Comparison of ENCODE assay signal across 29 cellular contexts in the genomic region with DNA sequence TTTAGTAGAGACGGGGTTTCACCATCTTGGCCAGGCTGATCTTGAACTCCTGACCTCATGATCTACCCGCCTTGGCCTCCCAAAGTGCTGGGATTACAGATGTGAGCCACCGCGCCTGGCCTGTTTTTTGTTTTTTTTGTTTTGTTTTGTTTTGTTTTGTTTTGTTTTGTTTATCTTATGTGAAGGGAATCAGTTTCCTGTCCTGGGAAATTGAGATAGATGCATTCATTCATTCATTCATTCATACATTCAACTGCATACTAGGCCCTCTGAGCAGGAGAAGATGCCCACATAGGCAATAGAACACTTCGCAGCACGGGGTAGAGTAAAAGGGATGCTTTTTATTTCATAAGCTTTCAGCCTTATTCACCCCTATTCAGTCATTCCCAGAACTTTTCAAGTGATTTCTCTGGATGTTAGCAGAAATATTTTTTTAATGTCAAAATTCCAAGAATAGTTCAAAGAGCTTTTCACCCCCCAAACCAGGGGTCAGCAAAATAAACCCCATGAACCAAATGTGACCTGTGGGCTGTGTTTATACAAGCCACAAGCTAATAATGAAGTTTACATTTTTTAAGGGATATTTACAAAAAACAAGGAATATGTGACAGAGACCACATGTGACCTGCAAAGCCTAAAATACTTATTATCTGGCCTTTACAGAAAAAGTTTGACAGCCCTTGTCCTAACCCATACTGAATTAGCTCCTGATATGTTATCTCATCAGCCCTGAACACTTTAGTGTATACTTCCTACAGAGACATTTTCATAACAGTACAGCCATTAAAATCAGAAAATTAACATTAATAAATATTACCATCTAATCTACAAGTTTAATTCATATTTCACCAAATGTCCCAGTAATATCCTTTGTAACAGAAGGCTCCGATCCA.
DNase-seq lines count a peak whose midpoint lies in the region; ATAC-seq, FAIRE-seq and TF ChIP-seq lines count a peak whose summit lies in the region.
"Had no signal": no experiment of that assay in that cellular context is flagged by ENCODE, and none has a peak within 500 bp of the region (broad histone marks: within the 10 kb centered on the region; RNA-seq: fewer than 3 reads in every experiment).

No MANE protein-coding gene starts in this region.

- TF ChIP-seq CTCF in HEK293 (tag by site-specific recombination; IDR thresholded peaks at IDR 0.05) (no peak), astrocyte (IDR thresholded peaks at IDR 0.05; ENCODE audit: insufficient read depth, low read depth, low read length) (no peak), liver (IDR thresholded peaks at IDR 0.05; ENCODE audit: low read depth, low read length, missing input control) (no peak)

- ATAC-seq in GM21423 (IDR thresholded peaks at IDR 0.05; ENCODE audit: unreplicated experiment) = no peak
- ATAC-seq: A549; activated CD4-positive, CD25-positive, alpha-beta regulatory T cell treated with anti-CD3 and anti-CD28 coated beads, Interleukin-2, amount 50 U/mL, for 24 hours; activated T-cell treated with anti-CD3 and anti-CD28 coated beads, Interleukin-2, amount 50 U/mL, for 72 hours had no signal

- H4K20me1 ChIP-seq in astrocyte (ENCODE audit: insufficient read depth, low read length) = peaks cover 9% of the 10 kb centered on the region

- no peaks in the 10 kb centered on the region for H3K9me3 Mint-ChIP-seq in astrocyte (ENCODE audit: unreplicated experiment)
- no peaks in the 10 kb centered on the region for H3K9me3 Mint-ChIP-seq in T-helper 2 cell treated with Interferon-gamma antibody and Interleukin-4, amounts not matched to agents 5 μg/mL and 100 μg/mL, for 36 hours
- H3K9me3 Mint-ChIP-seq in activated T-cell treated with anti-CD3 and anti-CD28 coated beads, Interleukin-2, amount 50 U/mL, for 24 hours = no peaks in the 10 kb centered on the region
- H3K9me3 Mint-ChIP-seq: activated T-cell treated with anti-CD3 and anti-CD28 coated beads, Interleukin-2, amount 50 U/mL, for 72 hours; CD4-positive, alpha-beta T cell had no signal

- peaks cover 26% of the 10 kb centered on the region for H3K4me1 Mint-ChIP-seq in astrocyte (ENCODE audit: low read depth, unreplicated experiment)
- no peaks in the 10 kb centered on the region for H3K4me1 Mint-ChIP-seq in T-helper 2 cell treated with Interferon-gamma antibody and Interleukin-4, amounts not matched to agents 5 μg/mL and 100 μg/mL, for 36 hours (ENCODE audit: low read depth)
- peaks cover 9% of the 10 kb centered on the region for H3K4me1 Mint-ChIP-seq in activated T-cell treated with anti-CD3 and anti-CD28 coated beads, Interleukin-2, amount 50 U/mL, for 24 hours (ENCODE audit: low read depth)

- no peak overlapping the region for H3K9ac ChIP-seq in astrocyte (ENCODE audit: low read length)
- no peak overlapping the region for H3K9ac ChIP-seq in liver (ENCODE audit: low read depth in 1 of 2, low read length in 2 of 2)

- TF ChIP-seq RAD21 in liver (IDR thresholded peaks at IDR 0.05) = no peak

- CTCF ChIA-PET in HEK293 (lab: Yijun Ruan, JAX) = interaction anchor here (0.6 to 0.9 kb wide), 2 partner anchors 10 to 231 kb away, joined by 3 read pairs; no protein-coding TSS in a partner anchor

- H3K4me3 ChIP-seq in HEK293 (ENCODE audit: low read depth, low read length) (no peak overlapping the region), astrocyte (ENCODE audit: insufficient read depth, low read depth, low read length) (no peak overlapping the region), liver (ENCODE audit: low read depth in 1 of 3, low read length in 3 of 3) (no peak overlapping the region)
- H3K4me3 ChIP-seq: A549, ascending aorta, esophagus muscularis mucosa, hepatocyte, lung, skin epidermis had no signal

- H3K27me3 ChIP-seq in astrocyte (ENCODE audit: insufficient read depth, low read length) = no peaks in the 10 kb centered on the region
- H3K27me3 ChIP-seq in liver (ENCODE audit: control insufficient read depth in 4 of 4, insufficient read depth in 4 of 4, low read length in 3 of 4) = no peaks in the 10 kb centered on the region
- H3K27me3 ChIP-seq: ascending aorta, esophagus muscularis mucosa, hepatocyte had no signal

- peaks cover 6% of the 10 kb centered on the region for H3K79me2 ChIP-seq in astrocyte (ENCODE audit: insufficient read depth, low read length)

- H3K27ac ChIP-seq in HEK293 (ENCODE audit: extremely low read depth, low read depth, low read length) (no peak overlapping the region), astrocyte (ENCODE audit: low read depth, low read length) (no peak overlapping the region), liver (ENCODE audit: low read depth in 1 of 2, low read length in 2 of 2) (no peak overlapping the region)
- H3K27ac ChIP-seq: ascending aorta had no signal

- H3K27ac Mint-ChIP-seq in astrocyte (ENCODE audit: unreplicated experiment) = peak overlapping the region; percentile 92
- H3K27ac Mint-ChIP-seq in T-helper 2 cell treated with Interferon-gamma antibody and Interleukin-4, amounts not matched to agents 5 μg/mL and 100 μg/mL, for 36 hours = no peak overlapping the region
- no peak overlapping the region for H3K27ac Mint-ChIP-seq in activated T-cell treated with anti-CD3 and anti-CD28 coated beads, Interleukin-2, amount 50 U/mL, for 24 hours
- H3K27ac Mint-ChIP-seq: activated T-cell treated with anti-CD3 and anti-CD28 coated beads, Interleukin-2, amount 50 U/mL, for 72 hours; CD4-positive, alpha-beta T cell had no signal

- DNase-seq in astrocyte (ENCODE audit: low read depth) = no peak
- DNase-seq in T-helper 2 cell treated with Interferon-gamma antibody and Interleukin-4, amounts not matched to agents 5 μg/mL and 100 μg/mL, for 36 hours (ENCODE audit: low spot score) = no peak
- no peak for DNase-seq in iPS-NIHi7 (ENCODE audit: extremely low spot score)
- no peak for DNase-seq in activated T-cell treated with anti-CD3 and anti-CD28 coated beads, Interleukin-2, amount 50 U/mL, for 24 hours
- DNase-seq: activated CD4-positive, alpha-beta T cell treated with anti-CD3 and anti-CD28 coated beads, Interleukin-2, amount 50 U/mL, for 48 hours; activated T-cell treated with anti-CD3 and anti-CD28 coated beads, Interleukin-2, amount 50 U/mL, for 72 hours; AML-193; caudate nucleus; CD4-positive, alpha-beta T cell; cortex of kidney; KBM-7; NCI-H1092; NCI-H1694 treated with DMSO at 0.1 percent for 48 hours; NCI-H2171; NCI-H510A; stimulated activated naive CD4-positive, alpha-beta T cell; T-helper 1 cell had no signal

- H3K9me3 ChIP-seq in HEK293 (ENCODE audit: control insufficient read depth, insufficient read depth, low read depth, low read length) (no peaks in the 10 kb centered on the region), astrocyte (ENCODE audit: insufficient read depth, low read depth, low read length) (no peaks in the 10 kb centered on the region), liver (ENCODE audit: control insufficient read depth in 4 of 4, low read length in 3 of 4) (no peaks in the 10 kb centered on the region)
- H3K9me3 ChIP-seq: A549, ascending aorta, esophagus muscularis mucosa had no signal

- POLR2A ChIA-PET in HEK293 (lab: Yijun Ruan, JAX) = no interaction called here

- H3K27me3 Mint-ChIP-seq in astrocyte (ENCODE audit: low read depth, unreplicated experiment) = no peaks in the 10 kb centered on the region
- H3K27me3 Mint-ChIP-seq in T-helper 2 cell treated with Interferon-gamma antibody and Interleukin-4, amounts not matched to agents 5 μg/mL and 100 μg/mL, for 36 hours (ENCODE audit: low read depth) = no peaks in the 10 kb centered on the region
- no peaks in the 10 kb centered on the region for H3K27me3 Mint-ChIP-seq in activated T-cell treated with anti-CD3 and anti-CD28 coated beads, Interleukin-2, amount 50 U/mL, for 24 hours
- H3K27me3 Mint-ChIP-seq: CD4-positive, alpha-beta T cell had no signal

- no peak overlapping the region for H2AFZ ChIP-seq in astrocyte (ENCODE audit: low read depth, low read length)
- H2AFZ ChIP-seq: hepatocyte had no signal

- H3K4me1 ChIP-seq in HEK293 (ENCODE audit: control insufficient read depth, insufficient read depth, low read length) = peaks cover 4% of the 10 kb centered on the region; the same call in 1 of the 2 replicates
- H3K4me1 ChIP-seq in astrocyte (ENCODE audit: insufficient read depth, low read length) = peaks cover 14% of the 10 kb centered on the region
- H3K4me1 ChIP-seq in liver (ENCODE audit: control insufficient read depth in 4 of 4, insufficient read depth in 4 of 4, low read length in 3 of 4) = peaks cover 0 to 2% (median under 1%) of the 10 kb centered on the region in 4 donors
- H3K4me1 ChIP-seq: ascending aorta had no signal

- no peak overlapping the region for H3K4me2 ChIP-seq in astrocyte (ENCODE audit: low read length)

- no peaks in the 10 kb centered on the region for H3K36me3 ChIP-seq in HEK293 (ENCODE audit: control insufficient read depth in 2 of 2, insufficient read depth in 1 of 2, low read length in 2 of 2)
- no peaks in the 10 kb centered on the region for H3K36me3 ChIP-seq in astrocyte (ENCODE audit: insufficient read depth, low read length)
- no peaks in the 10 kb centered on the region for H3K36me3 ChIP-seq in liver (ENCODE audit: control insufficient read depth in 4 of 4, insufficient read depth in 3 of 4, low read depth in 1 of 4, low read length in 3 of 4)
- H3K36me3 ChIP-seq: ascending aorta, esophagus muscularis mucosa had no signal

- no peaks in the 10 kb centered on the region for H3K36me3 Mint-ChIP-seq in astrocyte (ENCODE audit: low read depth, unreplicated experiment)
- H3K36me3 Mint-ChIP-seq in T-helper 2 cell treated with Interferon-gamma antibody and Interleukin-4, amounts not matched to agents 5 μg/mL and 100 μg/mL, for 36 hours (ENCODE audit: low read depth) = no peaks in the 10 kb centered on the region
- no peaks in the 10 kb centered on the region for H3K36me3 Mint-ChIP-seq in activated T-cell treated with anti-CD3 and anti-CD28 coated beads, Interleukin-2, amount 50 U/mL, for 24 hours (ENCODE audit: low read depth)

- H3K4me3 Mint-ChIP-seq in astrocyte (ENCODE audit: unreplicated experiment) = no peak overlapping the region
- H3K4me3 Mint-ChIP-seq in T-helper 2 cell treated with Interferon-gamma antibody and Interleukin-4, amounts not matched to agents 5 μg/mL and 100 μg/mL, for 36 hours = no peak overlapping the region
- no peak overlapping the region for H3K4me3 Mint-ChIP-seq in activated T-cell treated with anti-CD3 and anti-CD28 coated beads, Interleukin-2, amount 50 U/mL, for 24 hours
- H3K4me3 Mint-ChIP-seq: activated T-cell treated with anti-CD3 and anti-CD28 coated beads, Interleukin-2, amount 50 U/mL, for 72 hours; CD4-positive, alpha-beta T cell had no signal

- FAIRE-seq in A204.1 (lab: Jason Lieb, UNC) = peak; percentile 11
- no peak for FAIRE-seq in astrocyte (lab: Jason Lieb, UNC)
- FAIRE-seq: A549, frontal cortex had no signal

- 83% methylated on average over 7 of the region's 7 CpGs for WGBS in liver

TF ChIP-seq in HEK293, 187 proteins besides CTCF, POLR2A, EP300 and RAD21 (continues in another document):
- TF ChIP-seq ZNF610 (tag by site-specific recombination; IDR thresholded peaks at IDR 0.05; ENCODE audit: borderline replicate concordance) (no peak), REPIN1 (tag by site-specific recombination; IDR thresholded peaks at IDR 0.05; ENCODE audit: low read depth) (no peak)

TF ChIP-seq in liver, 16 proteins besides CTCF, POLR2A, EP300 and RAD21 (continues in another document):
- no peak for TF ChIP-seq MAX (IDR thresholded peaks at IDR 0.05)
